Comparison of ENCODE assay signal across 10 cellular contexts in genomic region chr16:8859913-8860881, GRCh38. TPM values are rescaled to one million over a fixed set of nuclear protein-coding genes. Genes with fewer than 3 reads are reported as not detected.
DNase-seq lines count a peak whose midpoint lies in the region; ATAC-seq and TF ChIP-seq lines count a peak whose summit lies in the region.
"Had no signal": no experiment of that assay in that cellular context is flagged by ENCODE, and none has a peak within 500 bp of the region (broad histone marks: within the 10 kb centered on the region; RNA-seq: fewer than 3 reads in every experiment).

No MANE protein-coding gene starts in this region.

- H3K9me3 ChIP-seq in left lung (no peaks in the 10 kb centered on the region), thymus (ENCODE audit: control insufficient read depth) (no peaks in the 10 kb centered on the region)

- peaks cover 21 to 69% of the 10 kb centered on the region in 2 donors for H3K4me1 ChIP-seq in left lung
- H3K4me1 ChIP-seq in thymus (ENCODE audit: control insufficient read depth, insufficient read depth, low read length) = peaks cover 4% of the 10 kb centered on the region

- ATAC-seq in left lung (peak; percentile 15), HG03378 (IDR thresholded peaks at IDR 0.05; ENCODE audit: unreplicated experiment) (no peak), HG03354 (IDR thresholded peaks at IDR 0.05; ENCODE audit: poor library complexity, severe bottlenecking, unreplicated experiment) (no peak)

- H3K36me3 ChIP-seq in left lung (peaks cover 0 to 36% of the 10 kb centered on the region in 2 donors), thymus (ENCODE audit: control insufficient read depth, insufficient read depth) (peaks cover 61% of the 10 kb centered on the region)

- intact Hi-C loops in left lung (cut with DNase I) = no loop called here

- DNase-seq in M059J (ENCODE audit: low read depth) (peak; percentile 65), dedifferentiated amniotic fluid mesenchymal stem cell (ENCODE audit: extremely low spot score) (peak; percentile 9), left lung (peak; percentile 34 to 56), SHP77 treated with DMSO at 0.1 percent for 48 hours (lab: John Stamatoyannopoulos, UW) (no peak), T-helper 9 cell (no peak)
- DNase-seq: activated B cell treated with CpG ODN at 0.5 μM for 24 hours, retina had no signal

- H3K4me3 ChIP-seq in left lung = no peak overlapping the region
- H3K4me3 ChIP-seq in thymus (ENCODE audit: low read length) = no peak overlapping the region

- 90% methylated on average over 25 of the region's 25 CpGs for WGBS in thymus

- H3K27ac ChIP-seq in left lung = peak overlapping the region in 1 of 2 donors; percentile 65
- peak overlapping the region; percentile 31 for H3K27ac ChIP-seq in thymus (ENCODE audit: low read depth)

- no peaks in the 10 kb centered on the region for H3K27me3 ChIP-seq in left lung
- no peaks in the 10 kb centered on the region for H3K27me3 ChIP-seq in thymus (ENCODE audit: control insufficient read depth, insufficient read depth)

- no peak for TF ChIP-seq CTCF in left lung (IDR thresholded peaks at IDR 0.05)

RNA-seq across cellular contexts. Expression of gene CARHSP1, which starts 8.6 kb away (rescaled TPM):
- total RNA-seq in M059J (2014; rRNA removed; shearing (Covaris generic)) = 199 and 229 TPM in 2 replicates
- 10 to 100 TPM; 74.0 to 96.0 TPM for total RNA-seq in left lung
- 100 TPM for polyA plus RNA-seq in thymus

RNA-seq across cellular contexts. Expression of gene LITAFD, which starts 22.0 kb away (rescaled TPM):
- total RNA-seq in M059J (2014; rRNA removed; shearing (Covaris generic)) = not detected in 2 replicates
- not detected for total RNA-seq in left lung
- not detected for polyA plus RNA-seq in thymus
- total RNA-seq: activated B cell treated with CpG ODN at 0.5 μM for 24 hours had no signal

Comparison
In these comparisons a context has a peak if more than half of its experiments do, and no peak if none do; other contexts are left out.
1. DNase-seq: peak in M059J (single experiment), dedifferentiated amniotic fluid mesenchymal stem cell (single experiment) and left lung (2 of 2); none in SHP77 treated with DMSO at 0.1 percent for 48 hours (single experiment) and T-helper 9 cell (single experiment).